ENCODE assay signal across 33 cellular contexts in genomic region chr5:163950248-163950647, GRCh38.
"Had no signal": no experiment of that assay in that cellular context is flagged by ENCODE, and none has a peak within 500 bp of the region (broad histone marks: within the 10 kb centered on the region; RNA-seq: fewer than 3 reads in every experiment).

No MANE protein-coding gene starts in this region.

- H3K27me3 ChIP-seq: adrenal gland, ascending aorta, breast epithelium, cardiac muscle cell, colonic mucosa, esophagus squamous epithelium had no signal

- H3K27ac ChIP-seq: adrenal gland, ascending aorta, breast epithelium, cardiac muscle cell, colonic mucosa, epithelial cell of prostate, esophagus squamous epithelium had no signal

- H3K4me1 Mint-ChIP-seq: activated CD4-positive, alpha-beta T cell treated with anti-CD3 and anti-CD28 coated beads for 36 hours; activated CD4-positive, alpha-beta T cell treated with anti-CD3 and anti-CD28 coated beads, Interleukin-2, amount 10 ng/mL, durations not matched to agents 24 days and 14 days; activated CD8-positive, alpha-beta memory T cell treated with anti-CD3 and anti-CD28 coated beads, Interleukin-2, amount 10 ng/mL, durations not matched to agents 7 days and 5 days; activated naive CD4-positive, alpha-beta T cell treated with anti-CD3 and anti-CD28 coated beads, Interleukin-2, amount 50 U/mL, for 24 hours; activated naive CD8-positive, alpha-beta T cell treated with anti-CD3 and anti-CD28 coated beads for 36 hours; activated naive CD8-positive, alpha-beta T cell treated with anti-CD3 and anti-CD28 coated beads, Interleukin-2, amount 50 U/mL, for 24 hours; brain had no signal

- H3K4me3 Mint-ChIP-seq: activated CD4-positive, alpha-beta memory T cell treated with anti-CD3 and anti-CD28 coated beads for 36 hours; activated CD4-positive, alpha-beta T cell treated with anti-CD3 and anti-CD28 coated beads for 36 hours; activated CD4-positive, alpha-beta T cell treated with anti-CD3 and anti-CD28 coated beads, Interleukin-2, amount 10 ng/mL, durations not matched to agents 24 days and 14 days; activated CD8-positive, alpha-beta memory T cell treated with anti-CD3 and anti-CD28 coated beads, Interleukin-2, amount 10 ng/mL, durations not matched to agents 7 days and 5 days; activated CD8-positive, alpha-beta T cell treated with anti-CD3 and anti-CD28 coated beads, Interleukin-2, amount 10 ng/mL, durations not matched to agents 7 days and 5 days; activated naive CD4-positive, alpha-beta T cell treated with anti-CD3 and anti-CD28 coated beads for 36 hours; activated naive CD4-positive, alpha-beta T cell treated with anti-CD3 and anti-CD28 coated beads, Interleukin-2, amount 50 U/mL, for 24 hours; activated naive CD8-positive, alpha-beta T cell treated with anti-CD3 and anti-CD28 coated beads for 36 hours; activated naive CD8-positive, alpha-beta T cell treated with anti-CD3 and anti-CD28 coated beads, Interleukin-2, amount 50 U/mL, for 24 hours; activated T-helper 1 cell treated with anti-CD3 and anti-CD28 coated beads, Interleukin-12 subunit alpha, Interleukin-12 subunit beta, Interleukin-2, Interleukin-4 antibody, amounts not matched to agents 30 ng/mL and 10 ng/mL and 1 ng/mL, durations not matched to agents 14 hours and 24 hours and 36 hours; brain had no signal

- FAIRE-seq: endometrium, endothelial cell of umbilical vein, frontal cortex had no signal

- H3K4me1 ChIP-seq: adrenal gland, ascending aorta, breast epithelium, colonic mucosa, esophagus squamous epithelium had no signal

- DNase-seq: activated CD4-positive, alpha-beta memory T cell treated with anti-CD3 and anti-CD28 coated beads for 36 hours; activated CD4-positive, alpha-beta T cell treated with anti-CD3 and anti-CD28 coated beads for 36 hours; activated CD4-positive, alpha-beta T cell treated with anti-CD3 and anti-CD28 coated beads, Interleukin-2, amount 10 ng/mL, durations not matched to agents 24 days and 14 days; activated CD4-positive, CD25-positive, alpha-beta regulatory T cell; activated CD4-positive, CD25-positive, alpha-beta regulatory T cell treated with anti-CD3 and anti-CD28 coated beads, Interleukin-2, amount 50 U/mL, for 72 hours; activated CD8-positive, alpha-beta memory T cell treated with anti-CD3 and anti-CD28 coated beads, Interleukin-2, amount 10 ng/mL, durations not matched to agents 7 days and 5 days; activated CD8-positive, alpha-beta memory T cell treated with anti-CD3 and anti-CD28 coated beads, Interleukin-2, amount 50 U/mL, for 4 hours; activated CD8-positive, alpha-beta T cell treated with anti-CD3 and anti-CD28 coated beads, Interleukin-2, amount 10 ng/mL, durations not matched to agents 7 days and 5 days; activated effector memory CD4-positive, alpha-beta T cell treated with anti-CD3 and anti-CD28 coated beads, Interleukin-2, amount 50 U/mL, for 16 hours; activated naive CD4-positive, alpha-beta T cell treated with anti-CD3 and anti-CD28 coated beads for 36 hours; activated naive CD8-positive, alpha-beta T cell treated with anti-CD3 and anti-CD28 coated beads for 36 hours; activated naive CD8-positive, alpha-beta T cell treated with anti-CD3 and anti-CD28 coated beads, Interleukin-2, amount 50 U/mL, for 24 hours; activated T-cell treated with anti-CD3 and anti-CD28 coated beads, Interleukin-2, amount 50 U/mL, for 1 hour; activated T-cell treated with anti-CD3 and anti-CD28 coated beads, Interleukin-2, amount 50 U/mL, for 48 hours; adrenal gland; central memory CD4-positive, alpha-beta T cell; cerebellar nuclear complex; colonic mucosa; effector CD8-positive, alpha-beta T cell; esophagus squamous epithelium; head of caudate nucleus; T-helper 2 cell had no signal

- H3K27ac Mint-ChIP-seq: activated CD4-positive, alpha-beta memory T cell treated with anti-CD3 and anti-CD28 coated beads for 36 hours; activated CD4-positive, alpha-beta T cell treated with anti-CD3 and anti-CD28 coated beads for 36 hours; activated CD4-positive, alpha-beta T cell treated with anti-CD3 and anti-CD28 coated beads, Interleukin-2, amount 10 ng/mL, durations not matched to agents 24 days and 14 days; activated CD8-positive, alpha-beta memory T cell treated with anti-CD3 and anti-CD28 coated beads, Interleukin-2, amount 10 ng/mL, durations not matched to agents 7 days and 5 days; activated CD8-positive, alpha-beta T cell treated with anti-CD3 and anti-CD28 coated beads, Interleukin-2, amount 10 ng/mL, durations not matched to agents 7 days and 5 days; activated naive CD4-positive, alpha-beta T cell treated with anti-CD3 and anti-CD28 coated beads for 36 hours; activated naive CD4-positive, alpha-beta T cell treated with anti-CD3 and anti-CD28 coated beads, Interleukin-2, amount 50 U/mL, for 24 hours; activated naive CD8-positive, alpha-beta T cell treated with anti-CD3 and anti-CD28 coated beads for 36 hours; activated naive CD8-positive, alpha-beta T cell treated with anti-CD3 and anti-CD28 coated beads, Interleukin-2, amount 50 U/mL, for 24 hours; activated T-helper 1 cell treated with anti-CD3 and anti-CD28 coated beads, Interleukin-12 subunit alpha, Interleukin-12 subunit beta, Interleukin-2, Interleukin-4 antibody, amounts not matched to agents 30 ng/mL and 10 ng/mL and 1 ng/mL, durations not matched to agents 14 hours and 24 hours and 36 hours; activated T-helper 2 cell treated with anti-CD3 and anti-CD28 coated beads, Interferon-gamma antibody, Interleukin-2, Interleukin-4, amounts not matched to agents 10 μg/mL and 5 μg/mL and 100 μg/mL, durations not matched to agents 14 hours and 24 hours and 36 hours; brain had no signal

- ATAC-seq: activated CD4-positive, alpha-beta T cell treated with anti-CD3 and anti-CD28 coated beads for 36 hours; activated CD8-positive, alpha-beta memory T cell treated with anti-CD3 and anti-CD28 coated beads, Interleukin-2, amount 10 ng/mL, durations not matched to agents 7 days and 5 days; activated CD8-positive, alpha-beta T cell treated with anti-CD3 and anti-CD28 coated beads, Interleukin-2, amount 10 ng/mL, durations not matched to agents 7 days and 5 days; activated naive CD8-positive, alpha-beta T cell treated with anti-CD3 and anti-CD28 coated beads, Interleukin-2, amount 50 U/mL, for 24 hours had no signal

- H3K27me3 Mint-ChIP-seq: activated CD4-positive, alpha-beta memory T cell treated with anti-CD3 and anti-CD28 coated beads for 36 hours; activated CD4-positive, alpha-beta T cell treated with anti-CD3 and anti-CD28 coated beads for 36 hours; activated CD4-positive, alpha-beta T cell treated with anti-CD3 and anti-CD28 coated beads, Interleukin-2, amount 10 ng/mL, durations not matched to agents 24 days and 14 days; activated CD8-positive, alpha-beta memory T cell treated with anti-CD3 and anti-CD28 coated beads, Interleukin-2, amount 10 ng/mL, durations not matched to agents 7 days and 5 days; activated naive CD4-positive, alpha-beta T cell treated with anti-CD3 and anti-CD28 coated beads, Interleukin-2, amount 50 U/mL, for 24 hours; activated naive CD8-positive, alpha-beta T cell treated with anti-CD3 and anti-CD28 coated beads for 36 hours; activated naive CD8-positive, alpha-beta T cell treated with anti-CD3 and anti-CD28 coated beads, Interleukin-2, amount 50 U/mL, for 24 hours had no signal

- H3K9me3 ChIP-seq: adrenal gland, ascending aorta, breast epithelium, colonic mucosa, esophagus squamous epithelium had no signal

- H3K36me3 Mint-ChIP-seq: activated CD4-positive, alpha-beta memory T cell treated with anti-CD3 and anti-CD28 coated beads for 36 hours; activated CD8-positive, alpha-beta memory T cell treated with anti-CD3 and anti-CD28 coated beads, Interleukin-2, amount 10 ng/mL, durations not matched to agents 7 days and 5 days; activated naive CD4-positive, alpha-beta T cell treated with anti-CD3 and anti-CD28 coated beads, Interleukin-2, amount 50 U/mL, for 24 hours; activated naive CD8-positive, alpha-beta T cell treated with anti-CD3 and anti-CD28 coated beads for 36 hours; brain had no signal

- H3K9me3 Mint-ChIP-seq: activated CD4-positive, alpha-beta T cell treated with anti-CD3 and anti-CD28 coated beads, Interleukin-2, amount 10 ng/mL, durations not matched to agents 24 days and 14 days; activated naive CD4-positive, alpha-beta T cell treated with anti-CD3 and anti-CD28 coated beads for 36 hours; activated naive CD4-positive, alpha-beta T cell treated with anti-CD3 and anti-CD28 coated beads, Interleukin-2, amount 50 U/mL, for 24 hours; activated naive CD8-positive, alpha-beta T cell treated with anti-CD3 and anti-CD28 coated beads for 36 hours; activated T-helper 1 cell treated with anti-CD3 and anti-CD28 coated beads, Interleukin-12 subunit alpha, Interleukin-12 subunit beta, Interleukin-2, Interleukin-4 antibody, amounts not matched to agents 30 ng/mL and 10 ng/mL and 1 ng/mL, durations not matched to agents 14 hours and 24 hours and 36 hours had no signal
